4 cellular contexts compared by ENCODE assay signal in genomic region chr16:20647182-20647581, GRCh38. TPM values are rescaled to one million over a fixed set of nuclear protein-coding genes. Genes with fewer than 3 reads are reported as not detected.
"Had no signal": no experiment of that assay in that cellular context is flagged by ENCODE, and none has a peak within 500 bp of the region (broad histone marks: within the 10 kb centered on the region; RNA-seq: fewer than 3 reads in every experiment).

No MANE protein-coding gene starts in this region.

RNA-seq across cellular contexts. Expression of gene ACSM1, which starts 50.3 kb away (rescaled TPM):
- total RNA-seq: left cardiac atrium, lung microvascular endothelial cell, mesenteric fat pad, myocyte had no signal
